31 cellular contexts compared by ENCODE assay signal in genomic region chr7:98909487-98909886, GRCh38. TPM values are rescaled to one million over a fixed set of nuclear protein-coding genes. Genes with fewer than 3 reads are reported as not detected.
"Had no signal": no experiment of that assay in that cellular context is flagged by ENCODE, and none has a peak within 500 bp of the region (broad histone marks: within the 10 kb centered on the region; RNA-seq: fewer than 3 reads in every experiment).

No MANE protein-coding gene starts in this region.

- DNase-seq: dermis blood vessel endothelial cell; effector memory CD4-positive, alpha-beta T cell; foreskin keratinocyte; hypothalamus; immature natural killer cell; islet precursor cell; kidney glomerular epithelial cell; mesenchymal stem cell; mucosa of descending colon; naive B cell; pancreas; retina; stimulated activated CD4-positive, alpha-beta T cell treated with anti-CD3 and anti-CD28 coated beads, Interleukin-12 subunit alpha, Interleukin-12 subunit beta, amount 100 ng/mL, for 4 hours; stimulated activated CD4-positive, alpha-beta T cell treated with anti-CD3 and anti-CD28 coated beads, Interleukin-1b, Interleukin-23, amount 100 ng/mL, for 48 hours; stimulated activated CD4-positive, alpha-beta T cell treated with anti-CD3 and anti-CD28 coated beads, Interleukin-4, amount 100 ng/mL, for 1 hour; stimulated activated CD8-positive, alpha-beta memory T cell treated with anti-CD3 and anti-CD28 coated beads, Interleukin-4, amount 100 ng/mL, for 48 hours; stimulated activated naive CD4-positive, alpha-beta T cell; stimulated activated naive CD8-positive, alpha-beta T cell treated with anti-CD3 and anti-CD28 coated beads, Interleukin-15, amount 100 ng/mL, for 72 hours; transverse colon; upper lobe of right lung had no signal

- ATAC-seq: foreskin keratinocyte; gastroesophageal sphincter; mucosa of descending colon; natural killer cell treated with Interleukin-12 subunit alpha and Interleukin-12 subunit beta and Interleukin-15 and Interleukin-18, amount 100 ng/mL, for 72 hours; pancreas; sciatic nerve; stimulated activated naive CD8-positive, alpha-beta T cell treated with anti-CD3 and anti-CD28 coated beads, Interleukin-15, amount 100 ng/mL, for 72 hours; upper lobe of right lung had no signal

- H3K27ac ChIP-seq: coronary artery, esophagus muscularis mucosa, foreskin keratinocyte, gastroesophageal sphincter, neutrophil, pancreas, suprapubic skin, transverse colon, upper lobe of right lung, vagina had no signal

RNA-seq across cellular contexts. Expression of gene TMEM130, which starts 39.7 kb away (rescaled TPM):
- total RNA-seq: dermis blood vessel endothelial cell; endothelial cell of umbilical vein; foreskin keratinocyte; lung microvascular endothelial cell; natural killer cell treated with Interleukin-12 subunit alpha and Interleukin-12 subunit beta and Interleukin-15 and Interleukin-18, amount 100 ng/mL, for 72 hours; pulmonary artery endothelial cell; suprapubic skin had no signal
